8 cellular contexts compared by ENCODE assay signal in genomic region chr1:150561830-150562367, GRCh38. TPM values are rescaled to one million over a fixed set of nuclear protein-coding genes. Genes with fewer than 3 reads are reported as not detected.
DNase-seq lines count a peak whose midpoint lies in the region; ATAC-seq and TF ChIP-seq lines count a peak whose summit lies in the region.

No MANE protein-coding gene starts in this region.

- peaks cover 4% of the 10 kb centered on the region for H3K79me2 ChIP-seq in Karpas-422 (ENCODE audit: low read length)

- peak overlapping the region; percentile 39; the same call in 1 of the 2 replicates for H2AFZ ChIP-seq in Karpas-422 (ENCODE audit: low read length)

- no peaks in the 10 kb centered on the region for H3K9me2 ChIP-seq in Karpas-422 (replicated peaks; ENCODE audit: insufficient read depth, low read length)

- peak overlapping the region; percentile 83 for H3K9ac ChIP-seq in Karpas-422 (ENCODE audit: low read length)
- H3K9ac ChIP-seq in SK-N-MC (ENCODE audit: insufficient read length), result peak overlapping the region; percentile 55

- H3K4me1 ChIP-seq in Karpas-422 (ENCODE audit: low read length) (peaks cover 69% of the 10 kb centered on the region), thoracic aorta (ENCODE audit: control insufficient read depth in 1 of 2, low read depth in 2 of 2) (peaks cover 73 to 80% of the 10 kb centered on the region in 2 donors)

- H3K4me3 ChIP-seq in Karpas-422 (ENCODE audit: low read length) (peak overlapping the region; percentile 76), SK-N-MC (peak overlapping the region; percentile 85), thoracic aorta (peak overlapping the region; percentile 71)

- 0 out of 2 replicates have a peak, but pooled peaks cover 4% of the 10 kb centered on the region for H4K20me1 ChIP-seq in Karpas-422 (ENCODE audit: insufficient read depth, low read depth, low read length)

- no peaks in the 10 kb centered on the region for H3K27me3 ChIP-seq in Karpas-422 (ENCODE audit: low read length)
- H3K27me3 ChIP-seq in thoracic aorta (replicated peaks; ENCODE audit: insufficient read depth), result no peaks in the 10 kb centered on the region

- no peaks in the 10 kb centered on the region for H3K9me3 Mint-ChIP-seq in activated naive CD4-positive, alpha-beta T cell treated with anti-CD3 and anti-CD28 coated beads, Interleukin-2, amount 50 U/mL, for 72 hours

- H3K27ac Mint-ChIP-seq in activated naive CD4-positive, alpha-beta T cell treated with anti-CD3 and anti-CD28 coated beads, Interleukin-2, amount 50 U/mL, for 72 hours, result peak overlapping the region; percentile 100

- peak overlapping the region; percentile 95 for H3K27ac ChIP-seq in Karpas-422 (ENCODE audit: low read length)
- peak overlapping the region; percentile 25; the same call in 1 of the 2 replicates for H3K27ac ChIP-seq in SK-N-MC
- H3K27ac ChIP-seq in thoracic aorta, result peak overlapping the region; percentile 99 to 100

- peak overlapping the region; percentile 95 for H3K4me2 ChIP-seq in Karpas-422 (ENCODE audit: low read depth, low read length, poor library complexity, severe bottlenecking)

- H3K9me3 ChIP-seq in Karpas-422 (ENCODE audit: low read length) (no peaks in the 10 kb centered on the region), SK-N-MC (ENCODE audit: low read depth, low read length) (no peaks in the 10 kb centered on the region), thoracic aorta (no peaks in the 10 kb centered on the region)

- DNase-seq in COLO829 (ENCODE audit: low spot score) (peak; percentile 86), Karpas-422 (peak; percentile 93), SK-N-MC (ENCODE audit: low read depth, low spot score) (no peak), glomerular visceral epithelial cell (ENCODE audit: extremely low spot score) (peak; percentile 95), omental fat pad (ENCODE audit: low spot score) (no peak), thoracic aorta (ENCODE audit: low spot score) (peak; percentile 62)
- DNase-seq in activated naive CD4-positive, alpha-beta T cell treated with anti-CD3 and anti-CD28 coated beads, Interleukin-2, amount 50 U/mL, for 72 hours (ENCODE audit: low spot score in 2 of 2), result peak; percentile 90

- no peaks in the 10 kb centered on the region for H3K36me3 ChIP-seq in Karpas-422 (ENCODE audit: insufficient read depth, low read length)
- H3K36me3 ChIP-seq in SK-N-MC (ENCODE audit: insufficient read depth, low read length), result no peaks in the 10 kb centered on the region
- no peaks in the 10 kb centered on the region for H3K36me3 ChIP-seq in thoracic aorta

- ATAC-seq in GM21381 (IDR thresholded peaks at IDR 0.05; ENCODE audit: unreplicated experiment) (peak; percentile 34), omental fat pad (ENCODE audit: low FRiP score) (peak; percentile 62), thoracic aorta (ENCODE audit: insufficient number of reproducible peaks, low FRiP score, low read depth) (peak; percentile 42)
- peak; percentile 58 to 60 for ATAC-seq in activated naive CD4-positive, alpha-beta T cell treated with anti-CD3 and anti-CD28 coated beads, Interleukin-2, amount 50 U/mL, for 72 hours

- H3K36me3 Mint-ChIP-seq in activated naive CD4-positive, alpha-beta T cell treated with anti-CD3 and anti-CD28 coated beads, Interleukin-2, amount 50 U/mL, for 72 hours, result peaks cover 0 to under 1% of the 10 kb centered on the region in 2 donors

- TF ChIP-seq CTCF in omental fat pad (IDR thresholded peaks at IDR 0.05), result no peak
- no peak for TF ChIP-seq CTCF in thoracic aorta (IDR thresholded peaks at IDR 0.05)

RNA-seq across cellular contexts. Expression of gene ADAMTSL4, which starts 12.7 kb away (rescaled TPM):
- total RNA-seq in Karpas-422 (2014; rRNA removed; shearing (Covaris generic); ENCODE audit: low replicate concordance), result not detected in 2 replicates
- total RNA-seq in activated naive CD4-positive, alpha-beta T cell treated with anti-CD3 and anti-CD28 coated beads, Interleukin-2, amount 50 U/mL, for 72 hours, result 1 to 10 TPM in 1 of 2 donors, under 1 TPM in 1; 0.96 to 2.9 TPM
- total RNA-seq in omental fat pad, result 10 to 100 TPM; 33.7 to 46.6 (median 39.9) TPM
- total RNA-seq in thoracic aorta, result 10 to 100 TPM; 28.4 to 45.1 TPM

RNA-seq across cellular contexts. Expression of gene MCL1, which starts 17.5 kb away (rescaled TPM):
- total RNA-seq in Karpas-422 (2014; rRNA removed; shearing (Covaris generic); ENCODE audit: low replicate concordance), result 141 and 150 TPM in 2 replicates
- total RNA-seq in activated naive CD4-positive, alpha-beta T cell treated with anti-CD3 and anti-CD28 coated beads, Interleukin-2, amount 50 U/mL, for 72 hours, result 100 to 1,000 TPM; 277 to 307 TPM
- total RNA-seq in omental fat pad (100 to 1,000 TPM; 505 to 845 (median 657) TPM), thoracic aorta (100 to 1,000 TPM; 588 to 607 TPM)

RNA-seq across cellular contexts. Expression of gene FALEC, which starts 46.3 kb away (rescaled TPM):
- 0.54 TPM in 1 of 2 replicates, not detected in the other for total RNA-seq in Karpas-422 (2014; rRNA removed; shearing (Covaris generic); ENCODE audit: low replicate concordance)
- under 1 TPM; 0.66 to 0.89 TPM for total RNA-seq in activated naive CD4-positive, alpha-beta T cell treated with anti-CD3 and anti-CD28 coated beads, Interleukin-2, amount 50 U/mL, for 72 hours
- total RNA-seq in omental fat pad, result not detected
- total RNA-seq in thoracic aorta, result not detected

RNA-seq across cellular contexts. Expression of gene ECM1, which starts 54.0 kb away (rescaled TPM):
- 2.2 and 7.2 TPM in 2 replicates for total RNA-seq in Karpas-422 (2014; rRNA removed; shearing (Covaris generic); ENCODE audit: low replicate concordance)
- total RNA-seq in activated naive CD4-positive, alpha-beta T cell treated with anti-CD3 and anti-CD28 coated beads, Interleukin-2, amount 50 U/mL, for 72 hours, result 1 to 10 TPM; 1.3 to 1.6 TPM
- total RNA-seq in omental fat pad (10 to 100 TPM; 10.8 to 24.8 (median 18.5) TPM), thoracic aorta (10 to 100 TPM; 22.8 to 54.0 TPM)

Comparison
In these comparisons a context has a peak if more than half of its experiments do, and no peak if none do; other contexts are left out.
1. DNase-seq: peak in COLO829 (single experiment), Karpas-422 (single experiment), activated naive CD4-positive, alpha-beta T cell treated with anti-CD3 and anti-CD28 coated beads, Interleukin-2, amount 50 U/mL, for 72 hours (2 of 2), glomerular visceral epithelial cell (single experiment) and thoracic aorta (single experiment); none in SK-N-MC (single experiment) and omental fat pad (single experiment).
2. H3K27ac ChIP-seq: peak in every context shown above with its lines; median percentile 100 in thoracic aorta; 95 in Karpas-422; 25 in SK-N-MC.
3. RNA of gene ADAMTSL4, which starts 12.7 kb away (total RNA-seq): 28.4 to 45.1 TPM in thoracic aorta and 33.7 to 46.6 TPM in omental fat pad; 0.96 to 2.9 TPM in activated naive CD4-positive, alpha-beta T cell treated with anti-CD3 and anti-CD28 coated beads, Interleukin-2, amount 50 U/mL, for 72 hours and not detected in Karpas-422; every median in the first group is over 4 times any median in the second.
4. Peak in every context shown above with its lines, with median percentiles within 50 percentile points of each other: ATAC-seq and H3K4me3 ChIP-seq.